Comparison of ENCODE assay signal across 15 cellular contexts in genomic region chr15:60128710-60129109, GRCh38.
DNase-seq lines count a peak whose midpoint lies in the region; ATAC-seq and TF ChIP-seq lines count a peak whose summit lies in the region.
"Had no signal": no experiment of that assay in that cellular context is flagged by ENCODE, and none has a peak within 500 bp of the region (broad histone marks: within the 10 kb centered on the region; RNA-seq: fewer than 3 reads in every experiment).

No MANE protein-coding gene starts in this region.

- H3K9me3 ChIP-seq in CD8-positive, alpha-beta memory T cell (ENCODE audit: low read length): no peaks in the 10 kb centered on the region
- H3K9me3 ChIP-seq in SK-N-SH: no peaks in the 10 kb centered on the region

- H3F3A ChIP-seq in SK-N-SH (replicated peaks; ENCODE audit: insufficient read depth): no peaks in the 10 kb centered on the region

- peaks cover 0 to 2% (median 0%) of the 10 kb centered on the region in 3 donors for H3K36me3 Mint-ChIP-seq in CD8-positive, alpha-beta memory T cell
- no peaks in the 10 kb centered on the region for H3K36me3 Mint-ChIP-seq in HFFc6 (ENCODE audit: low read depth)
- H3K36me3 Mint-ChIP-seq in effector memory CD8-positive, alpha-beta T cell (ENCODE audit: insufficient read depth): peaks cover 9% of the 10 kb centered on the region
- H3K36me3 Mint-ChIP-seq in naive thymus-derived CD8-positive, alpha-beta T cell: no peaks in the 10 kb centered on the region

- no peak overlapping the region for H3K4me3 ChIP-seq in CD8-positive, alpha-beta memory T cell (ENCODE audit: low read length)
- no peak overlapping the region for H3K4me3 ChIP-seq in SK-N-SH (ENCODE audit: low read depth in 2 of 2, low read length in 1 of 2)

- no peak overlapping the region for H2AFZ ChIP-seq in SK-N-SH (ENCODE audit: low read depth)

- TF ChIP-seq CTCF in HFFc6 (IDR thresholded peaks at IDR 0.05) (no peak), SK-N-SH (IDR thresholded peaks at IDR 0.05) (no peak)

- CTCF ChIA-PET in CD8-positive, alpha-beta memory T cell (lab: Charles Lee): no interaction called here
- CTCF ChIA-PET in SK-N-SH (lab: Yijun Ruan, JAX): interaction anchor here (0.9 to 3.5 kb wide), 4 partner anchors 14 to 404 kb away, joined by 3 to 12 read pairs (median 5); no protein-coding TSS in a partner anchor

- H4K20me1 ChIP-seq in SK-N-SH (ENCODE audit: insufficient read depth): no peaks in the 10 kb centered on the region

- no peaks in the 10 kb centered on the region for H3K27me3 ChIP-seq in CD8-positive, alpha-beta memory T cell (ENCODE audit: insufficient read depth, low read length, poor library complexity, severe bottlenecking)
- H3K27me3 ChIP-seq in SK-N-SH (ENCODE audit: insufficient read depth): no peaks in the 10 kb centered on the region; the same call in 1 of the 2 replicates

- peaks cover 15% of the 10 kb centered on the region for H3K4me1 ChIP-seq in CD8-positive, alpha-beta memory T cell (ENCODE audit: insufficient read depth, low read length)
- no peaks in the 10 kb centered on the region; a peak in 1 of 4 replicates for H3K4me1 ChIP-seq in SK-N-SH (ENCODE audit: control insufficient read depth in 1 of 2, insufficient read depth in 2 of 2, low read depth in 1 of 2, low read length in 1 of 2)

- no peak overlapping the region for H3K4me2 ChIP-seq in SK-N-SH

- WGBS in SK-N-SH (ENCODE audit: low lambda C conversion rate): 30% methylated on average over 5 of the region's 5 CpGs

- no peak for ATAC-seq in effector memory CD8-positive, alpha-beta T cell (replicated peaks)
- ATAC-seq in naive thymus-derived CD8-positive, alpha-beta T cell: no peak
- ATAC-seq in GM19324 (IDR thresholded peaks at IDR 0.05; ENCODE audit: low FRiP score, unreplicated experiment): no peak

- H3K27ac ChIP-seq in CD8-positive, alpha-beta memory T cell (ENCODE audit: low read depth, low read length): no peak overlapping the region
- H3K27ac ChIP-seq in SK-N-SH (ENCODE audit: low read depth in 2 of 2, low read length in 1 of 2): no peak overlapping the region

- peaks cover 0 to 3% of the 10 kb centered on the region in 2 donors for H3K27me3 Mint-ChIP-seq in CD8-positive, alpha-beta memory T cell
- H3K27me3 Mint-ChIP-seq in HFFc6 (ENCODE audit: insufficient read depth): peaks cover 7% of the 10 kb centered on the region
- H3K27me3 Mint-ChIP-seq in effector memory CD8-positive, alpha-beta T cell: peaks cover 4% of the 10 kb centered on the region in 2 donors
- peaks cover 0 to 3% (median under 1%) of the 10 kb centered on the region in 5 donors for H3K27me3 Mint-ChIP-seq in naive thymus-derived CD8-positive, alpha-beta T cell

- H3K4me3 Mint-ChIP-seq in CD8-positive, alpha-beta memory T cell: peak overlapping the region; percentile 41 to 97 (median 87)
- H3K4me3 Mint-ChIP-seq in HFFc6: peak overlapping the region; percentile 96
- peak overlapping the region; percentile 84 to 89 for H3K4me3 Mint-ChIP-seq in effector memory CD8-positive, alpha-beta T cell
- H3K4me3 Mint-ChIP-seq in naive thymus-derived CD8-positive, alpha-beta T cell: peak overlapping the region in 7 of 10 donors; percentile 69 to 94 (median 88)

- H3K9me2 ChIP-seq in SK-N-SH: no peaks in the 10 kb centered on the region

- no peak overlapping the region for H3K9ac ChIP-seq in SK-N-SH

- peaks cover 30 to 42% (median 40%) of the 10 kb centered on the region in 3 donors for H3K4me1 Mint-ChIP-seq in CD8-positive, alpha-beta memory T cell
- peaks cover 17% of the 10 kb centered on the region for H3K4me1 Mint-ChIP-seq in HFFc6 (ENCODE audit: low read depth)
- peaks cover 9 to 22% of the 10 kb centered on the region in 2 donors for H3K4me1 Mint-ChIP-seq in effector memory CD8-positive, alpha-beta T cell (ENCODE audit: low read depth in 2 of 2)
- peaks cover 2 to 27% (median 25%) of the 10 kb centered on the region in 4 donors for H3K4me1 Mint-ChIP-seq in naive thymus-derived CD8-positive, alpha-beta T cell

- no peak for TF ChIP-seq RAD21 in SK-N-SH (IDR thresholded peaks at IDR 0.05; ENCODE audit: low read length)

- POLR2A ChIA-PET in CD8-positive, alpha-beta memory T cell (lab: Charles Lee): no interaction called here
- POLR2A ChIA-PET in naive thymus-derived CD8-positive, alpha-beta T cell (lab: Charles Lee): no interaction called here
- POLR2A ChIA-PET in SK-N-SH (lab: Yijun Ruan, JAX): no interaction called here

- no peak for DNase-seq in CD8-positive, alpha-beta memory T cell
- no peak for DNase-seq in HFFc6
- no peak for DNase-seq in effector memory CD8-positive, alpha-beta T cell
- no peak for DNase-seq in naive thymus-derived CD8-positive, alpha-beta T cell
- no peak for DNase-seq in SK-N-SH
- DNase-seq in retina: no peak
- DNase-seq: activated B cell treated with CpG ODN at 0.5 μM for 24 hours; activated gamma-delta T cell treated with Interleukin-2 at 50 U/mL for 16 hours; cortex of kidney; Karpas-422; NCI-H1436; NCI-H226; occipital lobe; stimulated activated CD4-positive, alpha-beta T cell treated with anti-CD3 and anti-CD28 coated beads, Interleukin-2, amount 100 ng/mL, for 48 hours had no signal

- no peaks in the 10 kb centered on the region for H3K79me2 ChIP-seq in SK-N-SH (ENCODE audit: insufficient read depth)

- peak overlapping the region; percentile 77 to 98 (median 94) for H3K27ac Mint-ChIP-seq in CD8-positive, alpha-beta memory T cell
- no peak overlapping the region for H3K27ac Mint-ChIP-seq in HFFc6
- peak overlapping the region; percentile 92 to 98 for H3K27ac Mint-ChIP-seq in effector memory CD8-positive, alpha-beta T cell
- peak overlapping the region; percentile 7 to 100 (median 98) for H3K27ac Mint-ChIP-seq in naive thymus-derived CD8-positive, alpha-beta T cell

- no peaks in the 10 kb centered on the region for H3K36me3 ChIP-seq in CD8-positive, alpha-beta memory T cell (ENCODE audit: insufficient read depth, low read length)
- no peaks in the 10 kb centered on the region for H3K36me3 ChIP-seq in SK-N-SH (replicated peaks in 1 of 2; ENCODE audit: control insufficient read depth in 1 of 2, insufficient read depth in 2 of 2, low read length in 1 of 2)

- no peak for TF ChIP-seq EP300 in SK-N-SH (IDR thresholded peaks at IDR 0.05; ENCODE audit: borderline replicate concordance in 1 of 2, low read depth in 1 of 2, low read length in 1 of 2)

- no peaks in the 10 kb centered on the region for H3K9me3 Mint-ChIP-seq in CD8-positive, alpha-beta memory T cell
- no peaks in the 10 kb centered on the region for H3K9me3 Mint-ChIP-seq in HFFc6
- no peaks in the 10 kb centered on the region for H3K9me3 Mint-ChIP-seq in effector memory CD8-positive, alpha-beta T cell
- no peaks in the 10 kb centered on the region for H3K9me3 Mint-ChIP-seq in naive thymus-derived CD8-positive, alpha-beta T cell
- H3K9me3 Mint-ChIP-seq: activated B cell treated with CpG ODN at 0.5 μM for 24 hours had no signal

TF ChIP-seq in SK-N-SH, 30 proteins besides CTCF, POLR2A, EP300 and RAD21:
- TF ChIP-seq JUND (IDR thresholded peaks at IDR 0.05): no peak
- no peak for TF ChIP-seq RFX5 (IDR thresholded peaks at IDR 0.05; ENCODE audit: low read length)
- no peak for TF ChIP-seq IRF3 (IDR thresholded peaks at IDR 0.05; ENCODE audit: low read depth, low read length)
- TF ChIP-seq FOSL2 (IDR thresholded peaks at IDR 0.05; ENCODE audit: borderline replicate concordance, low read depth): no peak
- no peak for TF ChIP-seq POLR2AphosphoS5 (IDR thresholded peaks at IDR 0.05; ENCODE audit: low read depth, low read length)
- no peak for TF ChIP-seq FOXJ3 (CRISPR knock-in tag; IDR thresholded peaks at IDR 0.05)
- TF ChIP-seq TCF12 (IDR thresholded peaks at IDR 0.05): no peak
- TF ChIP-seq ZBTB33 (IDR thresholded peaks at IDR 0.05; ENCODE audit: borderline replicate concordance, low read depth): no peak
- no peak for TF ChIP-seq RCOR1 (IDR thresholded peaks at IDR 0.05; ENCODE audit: low read length)
- TF ChIP-seq YY1 (IDR thresholded peaks at IDR 0.05; ENCODE audit: low read depth): no peak
- TF ChIP-seq NRF1 (IDR thresholded peaks at IDR 0.05; ENCODE audit: low read depth, low read length): no peak
- TF ChIP-seq SIN3A (IDR thresholded peaks at IDR 0.05; ENCODE audit: borderline replicate concordance, low read depth, low read length): no peak
- no peak for TF ChIP-seq MXI1 (IDR thresholded peaks at IDR 0.05; ENCODE audit: low read depth, low read length)
